ENCODE assay signal across 16 cellular contexts in genomic region chr12:70031046-70031445, GRCh38.
DNase-seq lines count a peak whose midpoint lies in the region; ATAC-seq and TF ChIP-seq lines count a peak whose summit lies in the region.
"Had no signal": no experiment of that assay in that cellular context is flagged by ENCODE, and none has a peak within 500 bp of the region (broad histone marks: within the 10 kb centered on the region; RNA-seq: fewer than 3 reads in every experiment).

No MANE protein-coding gene starts in this region.

- POLR2A ChIA-PET in CD8-positive, alpha-beta T cell (lab: Charles Lee), result no interaction called here

- intact Hi-C loops in CD8-positive, alpha-beta T cell (cut with DNase I, micrococcal nuclease), result no loop called here

- H3K27ac Mint-ChIP-seq in endodermal cell, result peak overlapping the region; percentile 5
- H3K27ac Mint-ChIP-seq in nephron progenitor cell, result peak overlapping the region; percentile 17
- no peak overlapping the region for H3K27ac Mint-ChIP-seq in CD8-positive, alpha-beta T cell
- H3K27ac Mint-ChIP-seq: HFFc6 had no signal

- 79% methylated on average over 3 of the region's 3 CpGs; no CpG with 5 or more reads in 1 of the 2 experiments for WGBS in endodermal cell (ENCODE audit: insufficient coverage in 1 of 2, insufficient read length in 1 of 2), 2 experiments

- CTCF ChIA-PET in CD8-positive, alpha-beta T cell (lab: Charles Lee), result no interaction called here

- no peak for ATAC-seq in GM18858 (IDR thresholded peaks at IDR 0.05; ENCODE audit: unreplicated experiment)
- no peak for ATAC-seq in CD8-positive, alpha-beta T cell

- no peaks in the 10 kb centered on the region for H3K27me3 Mint-ChIP-seq in endodermal cell (ENCODE audit: insufficient read depth)
- no peaks in the 10 kb centered on the region for H3K27me3 Mint-ChIP-seq in nephron progenitor cell (ENCODE audit: low read depth, poor library complexity)
- H3K27me3 Mint-ChIP-seq in CD8-positive, alpha-beta T cell (ENCODE audit: low read depth), result peaks cover 15% of the 10 kb centered on the region

- H3K4me3 Mint-ChIP-seq in endodermal cell (no peak overlapping the region), nephron progenitor cell (no peak overlapping the region)
- H3K4me3 Mint-ChIP-seq in CD8-positive, alpha-beta T cell, result no peak overlapping the region
- H3K4me3 Mint-ChIP-seq: HFFc6 had no signal

- no peak for TF ChIP-seq CTCF in endodermal cell (conservative IDR thresholded peaks at IDR 0.05)
- no peak for TF ChIP-seq CTCF in nephron progenitor cell (IDR thresholded peaks at IDR 0.05)
- no peak for TF ChIP-seq CTCF in CD8-positive, alpha-beta T cell (IDR thresholded peaks at IDR 0.05)

- DNase-seq in DMS 273 (lab: John Stamatoyannopoulos, UW; ENCODE audit: unreplicated experiment) (peak; percentile 7), DMS 273 treated with DMSO at 0.1 percent for 48 hours (lab: John Stamatoyannopoulos, UW) (no peak), NCI-H526 (lab: John Stamatoyannopoulos, UW) (peak; percentile 67), endodermal cell (peak; percentile 78), nephron progenitor cell (no peak), OCI-M2 (lab: John Stamatoyannopoulos, UW; ENCODE audit: unreplicated experiment) (no peak)
- no peak for DNase-seq in CD8-positive, alpha-beta T cell
- DNase-seq: GM23248, HFFc6, NCI-H1048, NCI-H1694, Peyer's patch, SIG-M5 had no signal

- H3K4me1 ChIP-seq in endodermal cell (ENCODE audit: control insufficient read depth, insufficient read depth, low read length), result no peaks in the 10 kb centered on the region
- H3K4me1 ChIP-seq in CD8-positive, alpha-beta T cell (ENCODE audit: insufficient read depth, low read length), result no peaks in the 10 kb centered on the region
- H3K4me1 ChIP-seq: Peyer's patch had no signal

- H3K9ac ChIP-seq in endodermal cell (ENCODE audit: extremely low read depth, low read length, poor library complexity, severe bottlenecking), result no peak overlapping the region
- H3K9ac ChIP-seq: GM23248 had no signal

- peaks cover 8% of the 10 kb centered on the region for H3K9me3 Mint-ChIP-seq in endodermal cell
- peaks cover 14% of the 10 kb centered on the region for H3K9me3 Mint-ChIP-seq in nephron progenitor cell
- H3K9me3 Mint-ChIP-seq in CD8-positive, alpha-beta T cell, result peaks cover 5% of the 10 kb centered on the region
- H3K9me3 Mint-ChIP-seq: HFFc6 had no signal

- no peak overlapping the region for H3K27ac ChIP-seq in endodermal cell (ENCODE audit: low read depth, low read length)
- no peak overlapping the region for H3K27ac ChIP-seq in CD8-positive, alpha-beta T cell (ENCODE audit: low read depth, low read length)
- H3K27ac ChIP-seq: 22Rv1, GM23248, HL-60, Peyer's patch had no signal

- H3K36me3 ChIP-seq in endodermal cell (ENCODE audit: control insufficient read depth, insufficient read depth, low read length), result no peaks in the 10 kb centered on the region
- no peaks in the 10 kb centered on the region for H3K36me3 ChIP-seq in CD8-positive, alpha-beta T cell (ENCODE audit: insufficient read depth, low read length)
- H3K36me3 ChIP-seq: Peyer's patch had no signal

- H3K9me3 ChIP-seq in endodermal cell (ENCODE audit: control insufficient read depth, low read length), result no peaks in the 10 kb centered on the region
- H3K9me3 ChIP-seq in CD8-positive, alpha-beta T cell (ENCODE audit: low read length), result no peaks in the 10 kb centered on the region
- H3K9me3 ChIP-seq: Peyer's patch had no signal

- no peak overlapping the region for H3K4me3 ChIP-seq in endodermal cell (ENCODE audit: low read length)
- H3K4me3 ChIP-seq in CD8-positive, alpha-beta T cell (ENCODE audit: low read depth, low read length), result no peak overlapping the region
- H3K4me3 ChIP-seq: GM23248, Peyer's patch had no signal

- peaks cover 14% of the 10 kb centered on the region for H3K4me1 Mint-ChIP-seq in endodermal cell
- peaks cover 4% of the 10 kb centered on the region for H3K4me1 Mint-ChIP-seq in nephron progenitor cell
- H3K4me1 Mint-ChIP-seq in CD8-positive, alpha-beta T cell (ENCODE audit: low read depth), result no peaks in the 10 kb centered on the region

- H3K27me3 ChIP-seq in endodermal cell (ENCODE audit: control insufficient read depth, insufficient read depth, low read length, poor library complexity, severe bottlenecking), result no peaks in the 10 kb centered on the region
- no peaks in the 10 kb centered on the region for H3K27me3 ChIP-seq in CD8-positive, alpha-beta T cell (ENCODE audit: insufficient read depth, low read length)
- H3K27me3 ChIP-seq: Peyer's patch had no signal

- H3K36me3 Mint-ChIP-seq in endodermal cell (ENCODE audit: low read depth), result no peaks in the 10 kb centered on the region
- H3K36me3 Mint-ChIP-seq in nephron progenitor cell (ENCODE audit: low read depth), result no peaks in the 10 kb centered on the region
- no peaks in the 10 kb centered on the region for H3K36me3 Mint-ChIP-seq in CD8-positive, alpha-beta T cell

Comparison
In these comparisons a context has a peak if more than half of its experiments do, and no peak if none do; other contexts are left out.
1. DNase-seq: peak in DMS 273 (single experiment), NCI-H526 (2 of 2) and endodermal cell (single experiment); none in DMS 273 treated with DMSO at 0.1 percent for 48 hours (single experiment), nephron progenitor cell (single experiment), CD8-positive, alpha-beta T cell (0 of 7) and OCI-M2 (single experiment).